10 cellular contexts compared by ENCODE assay signal in the genomic region with DNA sequence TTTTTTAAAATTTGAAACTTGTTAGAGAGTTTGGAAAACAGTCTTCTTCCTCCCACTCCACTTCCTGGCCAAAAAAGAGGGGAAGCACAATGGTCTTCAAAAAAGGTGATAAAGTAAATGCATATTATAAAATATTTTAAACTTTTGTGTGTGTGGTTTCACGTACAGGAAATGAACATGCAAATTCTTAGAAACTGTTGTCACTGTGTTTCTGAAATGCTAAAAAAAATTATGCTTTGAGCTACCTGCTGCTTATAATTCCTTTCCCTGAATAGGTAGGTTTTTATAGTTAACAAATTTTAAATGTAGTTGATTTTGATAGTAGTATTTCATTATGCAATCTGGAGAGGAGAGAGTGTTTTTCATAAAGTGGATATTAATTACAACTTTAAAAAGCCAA. TPM values are rescaled to one million over a fixed set of nuclear protein-coding genes. Genes with fewer than 3 reads are reported as not detected.
A peak's percentile ranks its signal among the peaks of the same experiment; 100 is the strongest.
DNase-seq lines count a peak whose midpoint lies in the region; ATAC-seq, FAIRE-seq and TF ChIP-seq lines count a peak whose summit lies in the region.
"Had no signal": no experiment of that assay in that cellular context is flagged by ENCODE, and none has a peak within 500 bp of the region (broad histone marks: within the 10 kb centered on the region; RNA-seq: fewer than 3 reads in every experiment).

No MANE protein-coding gene starts in this region.

- ATAC-seq in DND-41 (ENCODE audit: insufficient read depth, low read depth) (no peak), HG03521 (IDR thresholded peaks at IDR 0.05; ENCODE audit: unreplicated experiment) (no peak)
- no peak for ATAC-seq in naive thymus-derived CD4-positive, alpha-beta T cell

- H3K9ac ChIP-seq in DND-41 (ENCODE audit: low read depth, low read length) (peak overlapping the region; percentile 90), Karpas-422 (ENCODE audit: low read length) (peak overlapping the region; percentile 93), astrocyte (ENCODE audit: low read length) (peak overlapping the region; percentile 10)

- BruUV-seq in Calu3 (replicated peaks; lab: Mats Ljungman, UMichigan) = no TSS peak

- H3K9me3 Mint-ChIP-seq in astrocyte (ENCODE audit: unreplicated experiment) (no peaks in the 10 kb centered on the region), Calu3 (ENCODE audit: low read depth, unreplicated experiment) (no peaks in the 10 kb centered on the region)
- peaks cover 0 to 4% (median 0%) of the 10 kb centered on the region in 11 donors for H3K9me3 Mint-ChIP-seq in naive thymus-derived CD4-positive, alpha-beta T cell

- H2AFZ ChIP-seq in DND-41 (ENCODE audit: low read depth, low read length) (no peak overlapping the region), Karpas-422 (ENCODE audit: low read length) (no peak overlapping the region), astrocyte (ENCODE audit: low read depth, low read length) (no peak overlapping the region)

- POLR2A ChIA-PET in naive thymus-derived CD4-positive, alpha-beta T cell (lab: Charles Lee) = interaction anchor here (0.8 to 1.4 kb wide), 2 partner anchors 18 to 81 kb away, joined by 3 to 6 read pairs; a partner anchor contains a TSS

- no peaks in the 10 kb centered on the region for H3K27me3 Mint-ChIP-seq in astrocyte (ENCODE audit: low read depth, unreplicated experiment)
- peaks cover 0 to 3% (median 0%) of the 10 kb centered on the region in 5 donors for H3K27me3 Mint-ChIP-seq in naive thymus-derived CD4-positive, alpha-beta T cell
- H3K27me3 Mint-ChIP-seq in Calu3 (ENCODE audit: unreplicated experiment) = no peaks in the 10 kb centered on the region

- CTCF ChIA-PET in naive thymus-derived CD4-positive, alpha-beta T cell (lab: Charles Lee) = no interaction called here
- CTCF ChIA-PET in Calu3 (lab: Charles Lee) = no interaction called here

- peaks cover 59% of the 10 kb centered on the region for H3K4me1 ChIP-seq in DND-41 (ENCODE audit: insufficient read depth, low read length)
- peaks cover 38% of the 10 kb centered on the region for H3K4me1 ChIP-seq in Karpas-422 (ENCODE audit: low read length)
- peaks cover 21% of the 10 kb centered on the region for H3K4me1 ChIP-seq in astrocyte (ENCODE audit: insufficient read depth, low read length)
- peaks cover 32 to 36% of the 10 kb centered on the region in 2 donors for H3K4me1 ChIP-seq in naive thymus-derived CD4-positive, alpha-beta T cell (ENCODE audit: control insufficient read depth in 2 of 2, insufficient read depth in 2 of 2, low read length in 2 of 2)

- peak overlapping the region; percentile 42 for H3K27ac Mint-ChIP-seq in astrocyte (ENCODE audit: unreplicated experiment)
- H3K27ac Mint-ChIP-seq in naive thymus-derived CD4-positive, alpha-beta T cell = peak overlapping the region; percentile 64 to 99 (median 80)
- no peak overlapping the region for H3K27ac Mint-ChIP-seq in Calu3 (ENCODE audit: unreplicated experiment)
- H3K27ac Mint-ChIP-seq: endodermal cell had no signal

- intact Hi-C loops in naive thymus-derived CD4-positive, alpha-beta T cell (cut with micrococcal nuclease) = no loop called here
- intact Hi-C loops in Calu3 (cut with micrococcal nuclease; ENCODE audit: unreplicated experiment) = no loop called here

- FAIRE-seq in astrocyte (lab: Jason Lieb, UNC) = no peak

- no peaks in the 10 kb centered on the region for H3K9me2 ChIP-seq in Karpas-422 (replicated peaks; ENCODE audit: insufficient read depth, low read length)

- DNase-seq in DND-41 = no peak
- peak; percentile 51 for DNase-seq in Karpas-422
- no peak for DNase-seq in astrocyte (ENCODE audit: low read depth)
- peak in 5 of 9 donors; percentile 11 to 34 (median 26) for DNase-seq in naive thymus-derived CD4-positive, alpha-beta T cell
- DNase-seq in foreskin fibroblast = no peak
- no peak for DNase-seq in OCI-M2 (lab: John Stamatoyannopoulos, UW; ENCODE audit: unreplicated experiment)
- no peak for DNase-seq in Calu3
- DNase-seq: endodermal cell, NCI-H2171 treated with DMSO at 0.1 percent for 48 hours had no signal

- H3K27me3 ChIP-seq in DND-41 (ENCODE audit: insufficient read depth, low read length, poor library complexity) (no peaks in the 10 kb centered on the region), Karpas-422 (ENCODE audit: low read length) (no peaks in the 10 kb centered on the region), astrocyte (ENCODE audit: insufficient read depth, low read length) (no peaks in the 10 kb centered on the region)
- H3K27me3 ChIP-seq in naive thymus-derived CD4-positive, alpha-beta T cell (ENCODE audit: control insufficient read depth in 2 of 2, insufficient read depth in 2 of 2, low read length in 2 of 2) = no peaks in the 10 kb centered on the region

- peaks cover 22% of the 10 kb centered on the region for H4K20me1 ChIP-seq in DND-41 (ENCODE audit: insufficient read depth, low read length)
- peaks cover 10% of the 10 kb centered on the region; the same call in 1 of the 2 replicates for H4K20me1 ChIP-seq in Karpas-422 (ENCODE audit: insufficient read depth, low read depth, low read length)
- peaks cover 55% of the 10 kb centered on the region for H4K20me1 ChIP-seq in astrocyte (ENCODE audit: insufficient read depth, low read length)

- peak overlapping the region; percentile 70 for H3K4me3 Mint-ChIP-seq in astrocyte (ENCODE audit: unreplicated experiment)
- H3K4me3 Mint-ChIP-seq in naive thymus-derived CD4-positive, alpha-beta T cell = peak overlapping the region; percentile 87 to 99 (median 97)
- no peak overlapping the region for H3K4me3 Mint-ChIP-seq in Calu3 (ENCODE audit: low read depth, unreplicated experiment)
- H3K4me3 Mint-ChIP-seq: endodermal cell had no signal

- H3K36me3 ChIP-seq in DND-41 (ENCODE audit: insufficient read depth, low read length) (no peaks in the 10 kb centered on the region; the same call in 1 of the 2 replicates), Karpas-422 (ENCODE audit: insufficient read depth, low read length) (no peaks in the 10 kb centered on the region), astrocyte (ENCODE audit: insufficient read depth, low read length) (no peaks in the 10 kb centered on the region)
- H3K36me3 ChIP-seq in naive thymus-derived CD4-positive, alpha-beta T cell (ENCODE audit: control insufficient read depth in 2 of 3, insufficient read depth in 3 of 3, low read length in 3 of 3) = peaks cover 0 to 12% (median 0%) of the 10 kb centered on the region in 3 experiments

- H3K27ac ChIP-seq in DND-41 (ENCODE audit: low read length) = peak overlapping the region; percentile 78
- peak overlapping the region; percentile 75 for H3K27ac ChIP-seq in Karpas-422 (ENCODE audit: low read length)
- H3K27ac ChIP-seq in astrocyte (ENCODE audit: low read depth, low read length) = peak overlapping the region; percentile 13
- peak overlapping the region; percentile 94 for H3K27ac ChIP-seq in naive thymus-derived CD4-positive, alpha-beta T cell (ENCODE audit: low read depth, low read length)

- peak overlapping the region; percentile 84 for H3K4me2 ChIP-seq in DND-41 (ENCODE audit: insufficient read depth, low read length)
- H3K4me2 ChIP-seq in Karpas-422 (ENCODE audit: low read depth, low read length, poor library complexity, severe bottlenecking) = peak overlapping the region; percentile 96
- H3K4me2 ChIP-seq in astrocyte (ENCODE audit: low read length) = peak overlapping the region; percentile 90

- H3K36me3 Mint-ChIP-seq in astrocyte (ENCODE audit: low read depth, unreplicated experiment) (peaks cover 6% of the 10 kb centered on the region), Calu3 (ENCODE audit: insufficient read depth, unreplicated experiment) (peaks cover 32% of the 10 kb centered on the region)
- H3K36me3 Mint-ChIP-seq in naive thymus-derived CD4-positive, alpha-beta T cell = peaks cover 0 to 25% (median 13%) of the 10 kb centered on the region in 5 donors

- peaks cover 18% of the 10 kb centered on the region for H3K4me1 Mint-ChIP-seq in astrocyte (ENCODE audit: low read depth, unreplicated experiment)
- H3K4me1 Mint-ChIP-seq in naive thymus-derived CD4-positive, alpha-beta T cell = peaks cover 38 to 76% (median 70%) of the 10 kb centered on the region in 7 donors
- peaks cover 1% of the 10 kb centered on the region for H3K4me1 Mint-ChIP-seq in Calu3 (ENCODE audit: low read depth, unreplicated experiment)

- TF ChIP-seq CTCF in DND-41 (IDR thresholded peaks at IDR 0.05; ENCODE audit: borderline replicate concordance, extremely low read depth, low read length, poor library complexity, severe bottlenecking) = no peak
- no peak for TF ChIP-seq CTCF in astrocyte (IDR thresholded peaks at IDR 0.05; ENCODE audit: insufficient read depth, low read depth, low read length)
- no peak for TF ChIP-seq CTCF in foreskin fibroblast (IDR thresholded peaks at IDR 0.05; ENCODE audit: low read depth, low read length)
- no peak for TF ChIP-seq CTCF in Calu3 (IDR thresholded peaks at IDR 0.05; ENCODE audit: unreplicated experiment)

- peak overlapping the region; percentile 90 to 95; a peak in 3 of 4 replicates for H3K4me3 ChIP-seq in DND-41 (ENCODE audit: low read depth in 1 of 2, low read length in 2 of 2)
- H3K4me3 ChIP-seq in Karpas-422 (ENCODE audit: low read length) = peak overlapping the region; percentile 85
- H3K4me3 ChIP-seq in astrocyte (ENCODE audit: insufficient read depth, low read depth, low read length) = no peak overlapping the region
- peak overlapping the region; percentile 46 for H3K4me3 ChIP-seq in naive thymus-derived CD4-positive, alpha-beta T cell (ENCODE audit: low read length)
- peak overlapping the region in 1 of 2 donors; percentile 1 for H3K4me3 ChIP-seq in foreskin fibroblast (ENCODE audit: low read depth in 1 of 2, low read length in 2 of 2)

- H3K79me2 ChIP-seq in DND-41 (ENCODE audit: insufficient read depth, low read length) (peaks cover 97% of the 10 kb centered on the region), Karpas-422 (ENCODE audit: low read length) (peaks cover 96% of the 10 kb centered on the region), astrocyte (ENCODE audit: insufficient read depth, low read length) (peaks cover 94% of the 10 kb centered on the region)

- peaks cover 2% of the 10 kb centered on the region for H3K9me3 ChIP-seq in DND-41 (ENCODE audit: insufficient read depth, low read length, severe bottlenecking)
- no peaks in the 10 kb centered on the region for H3K9me3 ChIP-seq in Karpas-422 (ENCODE audit: low read length)
- no peaks in the 10 kb centered on the region for H3K9me3 ChIP-seq in astrocyte (ENCODE audit: insufficient read depth, low read depth, low read length)
- no peaks in the 10 kb centered on the region for H3K9me3 ChIP-seq in naive thymus-derived CD4-positive, alpha-beta T cell (ENCODE audit: control insufficient read depth in 2 of 3, low read length in 3 of 3)

RNA-seq across cellular contexts. Expression of a gene that starts 3.0 kb away (rescaled TPM):
- 48.2 and 70.1 TPM in 2 replicates for total RNA-seq in Karpas-422 (2014; rRNA removed; shearing (Covaris generic); ENCODE audit: low replicate concordance)
- total RNA-seq in astrocyte (36.7 and 39.2 TPM in 2 replicates), Calu3 (2022) (33.7 and 37.5 TPM in 2 replicates)
- 10 to 100 TPM; 35.6 to 84.0 (median 79.0) TPM for total RNA-seq in naive thymus-derived CD4-positive, alpha-beta T cell
- 10 to 100 TPM; 80.7 to 90.3 TPM for polyA plus RNA-seq in naive thymus-derived CD4-positive, alpha-beta T cell

RNA-seq across cellular contexts. Expression of a gene that starts 3.5 kb away (rescaled TPM):
- 56.7 and 76.3 TPM in 2 replicates for total RNA-seq in Karpas-422 (2014; rRNA removed; shearing (Covaris generic); ENCODE audit: low replicate concordance)
- total RNA-seq in astrocyte (29.6 and 33.7 TPM in 2 replicates), Calu3 (2022) (35.0 and 36.3 TPM in 2 replicates)
- total RNA-seq in naive thymus-derived CD4-positive, alpha-beta T cell = 10 to 100 TPM; 13.2 to 46.7 (median 19.0) TPM
- polyA plus RNA-seq in naive thymus-derived CD4-positive, alpha-beta T cell = 10 to 100 TPM; 18.5 to 25.8 TPM

Comparison
In these comparisons a context has a peak if more than half of its experiments do, and no peak if none do; other contexts are left out.
1. DNase-seq: peak in Karpas-422 (single experiment) and naive thymus-derived CD4-positive, alpha-beta T cell (5 of 9); none in DND-41 (single experiment), astrocyte (single experiment), foreskin fibroblast (0 of 2), OCI-M2 (single experiment) and Calu3 (single experiment).
2. H3K27ac ChIP-seq: peak in every context shown above with its lines; median percentile 94 in naive thymus-derived CD4-positive, alpha-beta T cell; 78 in DND-41; 75 in Karpas-422; 13 in astrocyte.
3. H3K9ac ChIP-seq: peak in every context shown above with its lines; median percentile 93 in Karpas-422; 90 in DND-41; 10 in astrocyte.
4. Peak in every context shown above with its lines, with median percentiles within 50 percentile points of each other: H3K4me2 ChIP-seq.